In the genomic region with DNA sequence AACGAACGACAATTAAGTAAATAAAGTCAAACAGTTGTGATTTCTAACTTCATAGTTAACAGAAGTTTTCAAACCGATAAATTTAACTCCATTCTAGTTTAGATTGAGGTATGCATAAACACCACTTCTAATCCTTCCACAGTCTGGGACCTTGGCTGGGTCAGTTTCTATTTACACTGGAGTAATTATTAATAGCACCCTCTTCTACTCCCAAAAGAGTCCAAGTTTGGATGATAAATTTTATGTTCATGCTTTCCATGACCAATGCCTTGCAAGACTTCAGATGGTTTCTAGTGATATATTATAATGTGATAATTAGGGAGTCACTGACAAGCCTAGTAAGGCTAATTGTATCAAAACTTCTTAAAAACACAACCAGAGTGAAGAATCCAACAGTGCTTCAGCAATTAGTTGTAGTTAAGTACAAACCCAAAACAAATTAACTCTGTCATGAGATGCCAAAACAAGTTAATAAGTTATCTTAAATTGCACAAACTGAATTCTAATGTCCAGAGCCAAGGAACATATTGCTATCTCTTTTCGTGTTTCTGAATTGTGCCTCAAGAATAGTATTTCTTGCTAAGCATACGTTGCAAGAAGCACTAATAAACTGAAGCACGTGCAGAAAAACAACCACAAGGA, we compare ENCODE assay signal across 16 cellular contexts.
DNase-seq lines count a peak whose midpoint lies in the region; ATAC-seq and TF ChIP-seq lines count a peak whose summit lies in the region.
"Had no signal": no experiment of that assay in that cellular context is flagged by ENCODE, and none has a peak within 500 bp of the region (broad histone marks: within the 10 kb centered on the region; RNA-seq: fewer than 3 reads in every experiment).

No MANE protein-coding gene starts in this region.

- H3K27ac ChIP-seq in DND-41 (ENCODE audit: low read length) (no peak overlapping the region; the same call in 1 of the 2 replicates), MM.1S (ENCODE audit: low read length) (no peak overlapping the region)
- H3K27ac ChIP-seq: cardiac muscle cell, ovary had no signal

- ATAC-seq in DND-41 (ENCODE audit: insufficient read depth, low read depth) (no peak), GM19324 (IDR thresholded peaks at IDR 0.05; ENCODE audit: low FRiP score, unreplicated experiment) (no peak)
- ATAC-seq: Panc1 had no signal

- H4K20me1 ChIP-seq in DND-41 (ENCODE audit: insufficient read depth, low read length) (no peaks in the 10 kb centered on the region), MM.1S (ENCODE audit: insufficient read depth, low read length) (no peaks in the 10 kb centered on the region)

- H3K36me3 ChIP-seq in DND-41 (ENCODE audit: insufficient read depth, low read length) (no peaks in the 10 kb centered on the region), MM.1S (replicated peaks; ENCODE audit: insufficient read depth, low read length) (no peaks in the 10 kb centered on the region)
- H3K36me3 ChIP-seq: cardiac muscle cell, gastrocnemius medialis, ovary had no signal

- no peaks in the 10 kb centered on the region for H3K79me2 ChIP-seq in DND-41 (ENCODE audit: insufficient read depth, low read length)
- no peaks in the 10 kb centered on the region for H3K79me2 ChIP-seq in MM.1S (ENCODE audit: low read length)

- peaks cover 21% of the 10 kb centered on the region for H3K4me1 ChIP-seq in DND-41 (ENCODE audit: insufficient read depth, low read length)
- peaks cover 23% of the 10 kb centered on the region for H3K4me1 ChIP-seq in MM.1S (ENCODE audit: low read length)

- TF ChIP-seq CTCF in DND-41 (IDR thresholded peaks at IDR 0.05; ENCODE audit: borderline replicate concordance, extremely low read depth, low read length, poor library complexity, severe bottlenecking) (no peak), MM.1S (IDR thresholded peaks at IDR 0.05; ENCODE audit: low read length) (no peak), fibroblast of villous mesenchyme (IDR thresholded peaks at IDR 0.05; ENCODE audit: insufficient read depth, low read depth, low read length) (no peak)

- H2AFZ ChIP-seq in DND-41 (ENCODE audit: low read depth, low read length) (no peak overlapping the region), MM.1S (ENCODE audit: low read length) (no peak overlapping the region)

- H3K9me3 ChIP-seq in DND-41 (ENCODE audit: insufficient read depth, low read length, severe bottlenecking) (no peaks in the 10 kb centered on the region), MM.1S (replicated peaks; ENCODE audit: insufficient read depth, low read length) (no peaks in the 10 kb centered on the region)
- H3K9me3 ChIP-seq: gastrocnemius medialis, ovary had no signal

- H3K9me2 ChIP-seq in MM.1S (replicated peaks; ENCODE audit: insufficient read depth, low read length): no peaks in the 10 kb centered on the region

- H3K9ac ChIP-seq in DND-41 (ENCODE audit: low read depth, low read length) (no peak overlapping the region), MM.1S (ENCODE audit: low read length) (no peak overlapping the region)

- no peak overlapping the region for H3K4me3 ChIP-seq in DND-41 (ENCODE audit: low read depth in 1 of 2, low read length in 2 of 2)
- no peak overlapping the region for H3K4me3 ChIP-seq in MM.1S (ENCODE audit: low read length)
- no peak overlapping the region for H3K4me3 ChIP-seq in fibroblast of villous mesenchyme (ENCODE audit: low read depth, low read length)
- H3K4me3 ChIP-seq: cardiac muscle cell, ovary had no signal

- H3F3A ChIP-seq in MM.1S (ENCODE audit: insufficient read depth, low read length): peaks cover 7% of the 10 kb centered on the region

- H3K27me3 ChIP-seq in DND-41 (ENCODE audit: insufficient read depth, low read length, poor library complexity) (no peaks in the 10 kb centered on the region), MM.1S (replicated peaks; ENCODE audit: insufficient read depth, low read length) (no peaks in the 10 kb centered on the region)
- H3K27me3 ChIP-seq: cardiac muscle cell, gastrocnemius medialis, ovary had no signal

- DNase-seq in DND-41 (no peak), MM.1S (no peak), fibroblast of villous mesenchyme (ENCODE audit: low read depth) (peak; percentile 8), renal cortical epithelial cell (ENCODE audit: low read depth) (peak; percentile 68), superior temporal gyrus (ENCODE audit: extremely low spot score) (no peak), NCI-H1436 (lab: John Stamatoyannopoulos, UW) (no peak)
- DNase-seq: activated CD4-positive, alpha-beta T cell treated with anti-CD3 and anti-CD28 coated beads for 1 hour; effector CD8-positive, alpha-beta T cell; NCI-H2029 treated with DMSO at 0.1 percent for 48 hours; NCI-H748 treated with DMSO at 0.1 percent for 48 hours; ovary; stimulated activated CD4-positive, alpha-beta T cell treated with anti-CD3 and anti-CD28 coated beads, Interleukin-12 subunit alpha, Interleukin-12 subunit beta, amount 100 ng/mL, for 4 hours had no signal

- H3K4me2 ChIP-seq in DND-41 (ENCODE audit: insufficient read depth, low read length): peak overlapping the region; percentile 58; the same call in 1 of the 2 replicates
- peak overlapping the region; percentile 54; the same call in 1 of the 2 replicates for H3K4me2 ChIP-seq in MM.1S (ENCODE audit: low read depth, low read length)

Comparison
In these comparisons a context has a peak if more than half of its experiments do, and no peak if none do; other contexts are left out.
1. DNase-seq: peak in fibroblast of villous mesenchyme (single experiment) and renal cortical epithelial cell (single experiment); none in DND-41 (single experiment), MM.1S (single experiment), superior temporal gyrus (single experiment) and NCI-H1436 (single experiment).